13 cellular contexts compared by ENCODE assay signal in the genomic region with DNA sequence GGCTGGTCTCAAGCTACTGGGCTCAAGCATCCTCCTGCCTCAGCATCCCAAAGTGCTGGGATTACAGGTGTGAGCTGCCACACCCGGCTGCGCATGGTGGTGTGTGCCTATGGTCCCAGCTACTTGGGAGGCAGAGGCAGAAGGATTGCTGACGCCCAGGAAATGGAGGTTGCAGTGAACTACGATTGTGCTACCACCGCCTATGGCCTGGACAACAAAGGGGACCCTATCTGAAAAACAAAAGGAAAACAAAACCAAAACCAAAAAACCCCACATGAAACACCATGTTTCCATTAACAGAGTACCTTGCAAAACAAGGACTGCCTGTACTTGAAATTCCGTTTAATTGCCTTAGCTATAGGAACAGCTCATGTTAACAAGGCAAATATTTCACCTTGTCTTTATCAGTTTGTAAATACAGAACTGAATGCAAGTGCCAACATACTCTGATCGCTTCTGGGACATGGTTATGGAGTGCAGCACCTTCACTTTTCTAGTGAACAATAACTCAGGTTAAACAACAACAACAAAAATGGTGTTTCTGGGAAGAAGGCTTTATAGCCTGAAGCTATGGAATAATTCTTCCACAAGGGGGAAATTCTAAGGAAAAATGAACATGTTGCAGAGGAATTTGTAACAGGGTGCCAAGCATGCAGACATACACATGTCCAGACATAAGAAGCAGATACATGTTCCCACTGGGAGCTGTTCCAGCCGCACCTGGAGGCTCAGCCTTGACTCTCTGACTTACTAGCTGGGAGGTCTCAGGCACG.
DNase-seq lines count a peak whose midpoint lies in the region; ATAC-seq and TF ChIP-seq lines count a peak whose summit lies in the region.
"Had no signal": no experiment of that assay in that cellular context is flagged by ENCODE, and none has a peak within 500 bp of the region (broad histone marks: within the 10 kb centered on the region; RNA-seq: fewer than 3 reads in every experiment).

No MANE protein-coding gene starts in this region.

- intact Hi-C loops in colonic mucosa (cut with DNase I) = no loop called here
- intact Hi-C loops in mucosa of descending colon (cut with DNase I, micrococcal nuclease) = no loop called here

- no peak overlapping the region for H3K4me3 ChIP-seq in colonic mucosa
- no peak overlapping the region for H3K4me3 ChIP-seq in mucosa of descending colon
- H3K4me3 ChIP-seq: SK-N-MC, thoracic aorta had no signal

- no peaks in the 10 kb centered on the region for H3K9me3 ChIP-seq in colonic mucosa
- H3K9me3 ChIP-seq in mucosa of descending colon = no peaks in the 10 kb centered on the region
- H3K9me3 ChIP-seq: thoracic aorta had no signal

- H3K4me1 ChIP-seq in colonic mucosa (no peaks in the 10 kb centered on the region), mucosa of descending colon (ENCODE audit: low read depth) (no peaks in the 10 kb centered on the region)

- H3K27ac ChIP-seq in colonic mucosa = peak overlapping the region; percentile 10
- H3K27ac ChIP-seq: SK-N-MC, thoracic aorta had no signal

- DNase-seq in AG08395 (ENCODE audit: low spot score) (peak; percentile 24), colonic mucosa (no peak), mucosa of descending colon (no peak), occipital lobe (lab: John Stamatoyannopoulos, UW) (no peak), NCI-H1417 treated with DMSO at 0.1 percent for 48 hours (lab: John Stamatoyannopoulos, UW) (no peak), HPDE6-E6E7 (ENCODE audit: extremely low spot score) (no peak)
- DNase-seq: activated naive CD4-positive, alpha-beta T cell treated with anti-CD3 and anti-CD28 coated beads, Interleukin-2, amount 50 U/mL, for 16 hours; midbrain; MV-4-11 had no signal

- no peaks in the 10 kb centered on the region for H3K27me3 ChIP-seq in colonic mucosa

- H3K36me3 ChIP-seq in colonic mucosa (no peaks in the 10 kb centered on the region), mucosa of descending colon (ENCODE audit: low read depth) (no peaks in the 10 kb centered on the region)
- H3K36me3 ChIP-seq: thoracic aorta had no signal

- ATAC-seq in HG03354 (IDR thresholded peaks at IDR 0.05; ENCODE audit: poor library complexity, severe bottlenecking, unreplicated experiment) = peak; percentile 35
- ATAC-seq in mucosa of descending colon = peak; percentile 88
- no peak for ATAC-seq in HG02870 (IDR thresholded peaks at IDR 0.05; ENCODE audit: unreplicated experiment)

- TF ChIP-seq CTCF in colonic mucosa (IDR thresholded peaks at IDR 0.05) = no peak
- no peak for TF ChIP-seq CTCF in mucosa of descending colon (IDR thresholded peaks at IDR 0.05)

- H3K9ac ChIP-seq in colonic mucosa (ENCODE audit: low read depth in 2 of 2, low read length in 2 of 2) = no peak overlapping the region
